In the genomic region with DNA sequence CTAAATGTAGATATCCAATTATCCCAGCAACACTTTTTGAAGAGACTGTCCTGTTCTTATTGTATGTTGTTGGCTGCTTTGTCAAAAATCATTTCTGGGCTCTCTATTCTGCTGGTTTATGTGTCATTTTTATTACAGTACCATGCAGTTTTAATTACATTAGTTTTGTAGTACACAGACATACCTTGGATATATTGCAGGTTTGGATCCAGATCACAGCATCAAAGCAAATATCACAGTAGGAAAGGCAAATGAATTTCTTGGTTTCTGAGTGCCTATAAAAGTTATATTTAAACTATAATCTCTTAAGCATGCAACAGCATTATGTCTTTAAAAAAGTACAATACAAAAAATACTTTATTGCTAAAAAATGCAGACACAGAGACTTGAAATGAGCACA, we compare ENCODE assay signal across 8 cellular contexts.
"Had no signal": no experiment of that assay in that cellular context is flagged by ENCODE, and none has a peak within 500 bp of the region (broad histone marks: within the 10 kb centered on the region; RNA-seq: fewer than 3 reads in every experiment).

No MANE protein-coding gene starts in this region.

- ATAC-seq: HepG2 had no signal

- H3K4me2 ChIP-seq: KMS-11 had no signal

- H3K4me1 Mint-ChIP-seq: IgD-negative memory B cell had no signal

- H3K9ac ChIP-seq: KMS-11 had no signal

- H3K36me3 Mint-ChIP-seq: IgD-negative memory B cell had no signal

- H3K27me3 Mint-ChIP-seq: IgD-negative memory B cell had no signal

- H3K27ac Mint-ChIP-seq: IgD-negative memory B cell had no signal

- H3K27ac ChIP-seq: HL-60, KMS-11 had no signal

- DNase-seq: IMR-90, KBM-7, KG1 had no signal

- H3K4me3 Mint-ChIP-seq: IgD-negative memory B cell had no signal

- FAIRE-seq: HepG2, HTR-8/SVneo had no signal
